ENCODE assay signal across 8 cellular contexts in genomic region chr3:45659661-45660566, GRCh38. TPM values are rescaled to one million over a fixed set of nuclear protein-coding genes. Genes with fewer than 3 reads are reported as not detected.
DNase-seq lines count a peak whose midpoint lies in the region; ATAC-seq, FAIRE-seq and TF ChIP-seq lines count a peak whose summit lies in the region.

No MANE protein-coding gene starts in this region.

- H3K4me3 ChIP-seq in HL-60 (replicated peaks; ENCODE audit: insufficient read depth, low read length) (no peak overlapping the region), SU-DHL-6 (ENCODE audit: insufficient read depth, low read length, poor library complexity, severe bottlenecking) (no peak overlapping the region), bronchial epithelial cell (ENCODE audit: low read depth, low read length) (no peak overlapping the region), kidney epithelial cell (ENCODE audit: low read depth, low read length) (no peak overlapping the region)

- H3K9me3 ChIP-seq in SU-DHL-6 (ENCODE audit: insufficient read depth, low read length), result no peaks in the 10 kb centered on the region

- no peaks in the 10 kb centered on the region for H4K20me1 ChIP-seq in SU-DHL-6 (ENCODE audit: low read depth, low read length)

- H3K27ac ChIP-seq in HL-60 (replicated peaks) (no peak overlapping the region), SU-DHL-6 (ENCODE audit: low read depth, low read length) (no peak overlapping the region)

- H3K36me3 ChIP-seq in SU-DHL-6 (ENCODE audit: low read length) (no peaks in the 10 kb centered on the region), bronchial epithelial cell (ENCODE audit: control insufficient read depth, insufficient read depth, low read length) (no peaks in the 10 kb centered on the region), kidney epithelial cell (ENCODE audit: control insufficient read depth, insufficient read depth, low read length) (no peaks in the 10 kb centered on the region)

- FAIRE-seq in bronchial epithelial cell (lab: Jason Lieb, UNC), result no peak

- H2AFZ ChIP-seq in SU-DHL-6 (ENCODE audit: low read depth, low read length, severe bottlenecking), result no peak overlapping the region

- no peak overlapping the region for H3K9ac ChIP-seq in SU-DHL-6 (ENCODE audit: low read length)

- no peaks in the 10 kb centered on the region for H3K9me2 ChIP-seq in SU-DHL-6 (replicated peaks; ENCODE audit: insufficient read depth, low read length)

- H3K79me2 ChIP-seq in SU-DHL-6 (ENCODE audit: insufficient read depth, low read length), result no peaks in the 10 kb centered on the region

- no peak overlapping the region for H3K4me2 ChIP-seq in SU-DHL-6 (ENCODE audit: low read depth, low read length, poor library complexity, severe bottlenecking)

- peak; percentile 83 for TF ChIP-seq CTCF in HL-60 (IDR thresholded peaks at IDR 0.05; ENCODE audit: insufficient read depth, low read length)
- peak; percentile 96 for TF ChIP-seq CTCF in SU-DHL-6 (IDR thresholded peaks at IDR 0.05; ENCODE audit: insufficient read depth, low read length, poor library complexity, severe bottlenecking)
- peak; percentile 90 for TF ChIP-seq CTCF in bronchial epithelial cell (IDR thresholded peaks at IDR 0.05; ENCODE audit: insufficient read depth, low read length, severe bottlenecking)
- TF ChIP-seq CTCF in kidney epithelial cell (IDR thresholded peaks at IDR 0.05; ENCODE audit: insufficient read depth, low read length, poor library complexity, severe bottlenecking), result peak; percentile 94

- peak; percentile 12 for DNase-seq in COR-L47 (lab: John Stamatoyannopoulos, UW)
- DNase-seq in HL-60 (ENCODE audit: low read depth in 1 of 2, low spot score in 1 of 2), result peak in 1 of 2 experiments; percentile 29
- DNase-seq in bronchial epithelial cell (ENCODE audit: low read depth), result peak; percentile 66
- no peak for DNase-seq in kidney epithelial cell (ENCODE audit: low read depth)
- DNase-seq in stimulated activated CD8-positive, alpha-beta memory T cell treated with anti-CD3 and anti-CD28 coated beads, Interleukin-15, amount 100 ng/mL, for 1 hour (ENCODE audit: low read depth), result peak; percentile 30

- no peak for ATAC-seq in GM21619 (IDR thresholded peaks at IDR 0.05; ENCODE audit: unreplicated experiment)
- ATAC-seq in HG02678 (IDR thresholded peaks at IDR 0.05; ENCODE audit: unreplicated experiment), result no peak

- H3K27me3 ChIP-seq in HL-60 (ENCODE audit: insufficient read depth, poor library complexity, severe bottlenecking), result no peaks in the 10 kb centered on the region
- no peaks in the 10 kb centered on the region for H3K27me3 ChIP-seq in SU-DHL-6 (ENCODE audit: low read length)
- H3K27me3 ChIP-seq in bronchial epithelial cell (ENCODE audit: control insufficient read depth, insufficient read depth, low read length), result no peaks in the 10 kb centered on the region
- H3K27me3 ChIP-seq in kidney epithelial cell (ENCODE audit: control insufficient read depth, insufficient read depth, low read length), result no peaks in the 10 kb centered on the region

- no peaks in the 10 kb centered on the region for H3F3A ChIP-seq in SU-DHL-6 (ENCODE audit: insufficient read depth)

RNA-seq across cellular contexts. Expression of gene SACM1L, which starts 29.3 kb away (rescaled TPM):
- total RNA-seq in bronchial epithelial cell, result 26.6 and 30.6 TPM in 2 replicates
- 19.8 and 27.8 TPM in 2 replicates for total RNA-seq in kidney epithelial cell
